In genomic region chr12:12349711-12350665, GRCh38 we compare ENCODE assay signal across 8 cellular contexts. TPM values are rescaled to one million over a fixed set of nuclear protein-coding genes. Genes with fewer than 3 reads are reported as not detected.
DNase-seq lines count a peak whose midpoint lies in the region; ATAC-seq and TF ChIP-seq lines count a peak whose summit lies in the region.

TSS of gene MANSC1 (minus strand) at chr12:12350242. CDS start at chr12:12343314, 6,928 bp downstream.

- H3K9me3 Mint-ChIP-seq in activated naive CD8-positive, alpha-beta T cell treated with anti-CD3 and anti-CD28 coated beads, Interleukin-2, amount 50 U/mL, for 24 hours, result no peaks in the 10 kb centered on the region

- H3K4me3 Mint-ChIP-seq in activated naive CD8-positive, alpha-beta T cell treated with anti-CD3 and anti-CD28 coated beads, Interleukin-2, amount 50 U/mL, for 24 hours, result peak within 1 kb of the TSS; percentile 59

- intact Hi-C loops in Right ventricle myocardium superior (cut with DNase I), result no loop called here

- WGBS in urinary bladder, result under 1% methylated on average over 68 of the region's 68 CpGs

- H3K27me3 ChIP-seq in RWPE2 (ENCODE audit: insufficient read depth, poor library complexity, severe bottlenecking) (no peaks in the 10 kb centered on the region), osteoblast (ENCODE audit: insufficient read depth, low read length) (no peaks in the 10 kb centered on the region)

- H3K27ac ChIP-seq in RWPE2 (ENCODE audit: poor library complexity, severe bottlenecking) (no peak within 1 kb of the TSS), osteoblast (ENCODE audit: low read depth, low read length) (no peak within 1 kb of the TSS), urinary bladder (ENCODE audit: low read depth) (no peak within 1 kb of the TSS)

- peaks cover 5% of the 10 kb centered on the region for H3K4me1 ChIP-seq in RWPE2 (ENCODE audit: insufficient read depth, poor library complexity, severe bottlenecking)
- H3K4me1 ChIP-seq in osteoblast (ENCODE audit: insufficient read depth, low read length), result no peaks in the 10 kb centered on the region
- H3K4me1 ChIP-seq in urinary bladder (ENCODE audit: insufficient read depth), result no peaks in the 10 kb centered on the region

- no peaks in the 10 kb centered on the region for H3K36me3 Mint-ChIP-seq in activated naive CD8-positive, alpha-beta T cell treated with anti-CD3 and anti-CD28 coated beads, Interleukin-2, amount 50 U/mL, for 24 hours (ENCODE audit: low read depth)

- H4K20me1 ChIP-seq in osteoblast (ENCODE audit: insufficient read depth, low read length), result no peaks in the 10 kb centered on the region

- DNase-seq in D341Med (ENCODE audit: low spot score), result peak; percentile 83
- DNase-seq in HuH-7 (ENCODE audit: low spot score), result peak; percentile 69
- no peak for DNase-seq in RWPE2 (ENCODE audit: low spot score)
- DNase-seq in activated naive CD8-positive, alpha-beta T cell treated with anti-CD3 and anti-CD28 coated beads, Interleukin-2, amount 50 U/mL, for 24 hours, result peak; percentile 59
- peak; percentile 83 for DNase-seq in Right ventricle myocardium superior
- peak; percentile 86 for DNase-seq in osteoblast (ENCODE audit: insufficient read length, low spot score, missing footprints)
- DNase-seq in amniotic stem cell (lab: John Stamatoyannopoulos, UW), result no peak

- peak within 1 kb of the TSS; percentile 84 for H3K4me2 ChIP-seq in osteoblast (ENCODE audit: insufficient read depth, low read length)

- H3K36me3 ChIP-seq in RWPE2 (ENCODE audit: low read depth) (no peaks in the 10 kb centered on the region), osteoblast (ENCODE audit: insufficient read depth, low read length) (no peaks in the 10 kb centered on the region), urinary bladder (ENCODE audit: insufficient read depth) (no peaks in the 10 kb centered on the region)

- H3K4me3 ChIP-seq in RWPE2 (ENCODE audit: severe bottlenecking) (peak within 1 kb of the TSS; percentile 23), osteoblast (ENCODE audit: insufficient read depth, low read length) (peak within 1 kb of the TSS; percentile 79), urinary bladder (ENCODE audit: low read depth, low read length) (peak within 1 kb of the TSS; percentile 47)

- H2AFZ ChIP-seq in osteoblast (ENCODE audit: low read length), result peak within 1 kb of the TSS; percentile 92

- no peaks in the 10 kb centered on the region for H3K9me3 ChIP-seq in RWPE2 (ENCODE audit: severe bottlenecking)
- no peaks in the 10 kb centered on the region for H3K9me3 ChIP-seq in osteoblast (ENCODE audit: low read depth, low read length)

- H3K27me3 Mint-ChIP-seq in activated naive CD8-positive, alpha-beta T cell treated with anti-CD3 and anti-CD28 coated beads, Interleukin-2, amount 50 U/mL, for 24 hours, result no peaks in the 10 kb centered on the region

- peaks cover 14% of the 10 kb centered on the region for H3K4me1 Mint-ChIP-seq in activated naive CD8-positive, alpha-beta T cell treated with anti-CD3 and anti-CD28 coated beads, Interleukin-2, amount 50 U/mL, for 24 hours

- peak; percentile 53 for ATAC-seq in RWPE2 (ENCODE audit: low read depth)
- peak; percentile 68 for ATAC-seq in activated naive CD8-positive, alpha-beta T cell treated with anti-CD3 and anti-CD28 coated beads, Interleukin-2, amount 50 U/mL, for 24 hours
- ATAC-seq in Right ventricle myocardium superior (ENCODE audit: poor library complexity), result peak; percentile 94

- peak within 1 kb of the TSS; percentile 38 for H3K27ac Mint-ChIP-seq in activated naive CD8-positive, alpha-beta T cell treated with anti-CD3 and anti-CD28 coated beads, Interleukin-2, amount 50 U/mL, for 24 hours

- no peaks in the 10 kb centered on the region for H3K79me2 ChIP-seq in osteoblast (ENCODE audit: insufficient read depth, low read length)

- no peak for TF ChIP-seq CTCF in RWPE2 (IDR thresholded peaks at IDR 0.05; ENCODE audit: poor library complexity, severe bottlenecking)
- TF ChIP-seq CTCF in osteoblast (IDR thresholded peaks at IDR 0.05; ENCODE audit: extremely low read depth, low read depth, low read length), result peak; percentile 7

RNA-seq across cellular contexts. Expression of gene MANSC1, which starts in this region (rescaled TPM):
- total RNA-seq in Right ventricle myocardium superior (7.9 TPM), osteoblast (3.3 and 4.7 TPM in 2 replicates), urinary bladder (6.9 TPM)
- polyA plus RNA-seq in urinary bladder, result 23.4 TPM

Comparison
In these comparisons a context has a peak if more than half of its experiments do, and no peak if none do; other contexts are left out.
1. DNase-seq: peak in D341Med (single experiment), HuH-7 (single experiment), activated naive CD8-positive, alpha-beta T cell treated with anti-CD3 and anti-CD28 coated beads, Interleukin-2, amount 50 U/mL, for 24 hours (single experiment), Right ventricle myocardium superior (single experiment) and osteoblast (single experiment); none in RWPE2 (single experiment) and amniotic stem cell (single experiment).
2. H3K4me3 ChIP-seq: peak in every context shown above with its lines; median percentile 79 in osteoblast; 47 in urinary bladder; 23 in RWPE2.
3. Peak in every context shown above with its lines, with median percentiles within 50 percentile points of each other: ATAC-seq.